In genomic region chr2:130920417-130921030, GRCh38 we compare ENCODE assay signal across 8 cellular contexts.
DNase-seq lines count a peak whose midpoint lies in the region; ATAC-seq, FAIRE-seq and TF ChIP-seq lines count a peak whose summit lies in the region.

No MANE protein-coding gene starts in this region.

- BruUV-seq in PC-9 (replicated peaks; lab: Mats Ljungman, UMichigan) = no TSS peak

- H3K27me3 ChIP-seq in PC-9 (ENCODE audit: insufficient read depth, low read depth) (no peaks in the 10 kb centered on the region), neutrophil (peaks cover 41% of the 10 kb centered on the region), tibial artery (peaks cover 0 to 21% of the 10 kb centered on the region in 2 donors)

- no peaks in the 10 kb centered on the region for H3K79me2 ChIP-seq in PC-9 (ENCODE audit: low read depth)

- no peak overlapping the region for H3K27ac ChIP-seq in PC-9
- H3K27ac ChIP-seq in neutrophil = no peak overlapping the region
- H3K27ac ChIP-seq in tibial artery = no peak overlapping the region

- H3K4me3 ChIP-seq in PC-9 (no peak overlapping the region), fibroblast of the aortic adventitia (ENCODE audit: low read depth, low read length) (no peak overlapping the region), neutrophil (ENCODE audit: low read depth in 1 of 2, low read length in 1 of 2) (no peak overlapping the region), tibial artery (no peak overlapping the region)

- no peak overlapping the region for H2AFZ ChIP-seq in PC-9

- POLR2A ChIA-PET in PC-9 (lab: Charles Lee; ENCODE audit: unreplicated experiment) = interaction anchor here (0.6 kb wide), 1 partner anchor 173 kb away, joined by 9 read pairs; the partner anchor contains the start of gene FAM168B

- no peaks in the 10 kb centered on the region for H3K9me3 ChIP-seq in PC-9 (ENCODE audit: insufficient read depth, low read depth)
- H3K9me3 ChIP-seq in neutrophil = no peaks in the 10 kb centered on the region
- H3K9me3 ChIP-seq in tibial artery = no peaks in the 10 kb centered on the region

- no peaks in the 10 kb centered on the region for H3K4me1 ChIP-seq in PC-9 (replicated peaks; ENCODE audit: insufficient read depth)
- no peaks in the 10 kb centered on the region for H3K4me1 ChIP-seq in neutrophil (ENCODE audit: control insufficient read depth in 1 of 2, insufficient read depth in 1 of 2, low read depth in 1 of 2, low read length in 1 of 2)
- H3K4me1 ChIP-seq in tibial artery = no peaks in the 10 kb centered on the region

- no peaks in the 10 kb centered on the region for H4K20me1 ChIP-seq in PC-9 (ENCODE audit: insufficient read depth)

- no peaks in the 10 kb centered on the region for H3K36me3 ChIP-seq in PC-9 (ENCODE audit: low read depth)
- H3K36me3 ChIP-seq in neutrophil = no peaks in the 10 kb centered on the region
- no peaks in the 10 kb centered on the region for H3K36me3 ChIP-seq in tibial artery

- H3K9me2 ChIP-seq in PC-9 (ENCODE audit: insufficient read depth) = no peaks in the 10 kb centered on the region

- CTCF ChIA-PET in PC-9 (lab: Charles Lee) = interaction anchor here (0.5 to 0.9 kb wide), 3 partner anchors 9 to 123 kb away, joined by 4 to 11 read pairs (median 4); no protein-coding TSS in a partner anchor

- TF ChIP-seq CTCF in PC-9 (conservative IDR thresholded peaks at IDR 0.05) = peak; percentile 92
- peak; percentile 92 for TF ChIP-seq CTCF in fibroblast of the aortic adventitia (IDR thresholded peaks at IDR 0.05; ENCODE audit: insufficient read depth, low read length)
- TF ChIP-seq CTCF in neutrophil (IDR thresholded peaks at IDR 0.05) = peak; percentile 71
- TF ChIP-seq CTCF in tibial artery (IDR thresholded peaks at IDR 0.05) = peak; percentile 52 to 60

- no peak overlapping the region for H3K4me2 ChIP-seq in PC-9

- ATAC-seq in GM21423 (IDR thresholded peaks at IDR 0.05; ENCODE audit: unreplicated experiment) = no peak

- no peaks in the 10 kb centered on the region for H3F3A ChIP-seq in PC-9 (ENCODE audit: insufficient read depth, low read depth)

- intact Hi-C loops in PC-9 (cut with micrococcal nuclease; ENCODE audit: unreplicated experiment) = loop anchor here (1.0 to 2.0 kb wide), 3 partner anchors 42 to 123 kb away; no protein-coding TSS in a partner anchor
- intact Hi-C loops in tibial artery (cut with DNase I; ENCODE audit: low total_unique reads) = no loop called here

- DNase-seq in COLO829 (ENCODE audit: low spot score) (peak; percentile 80), HTR-8/SVneo (ENCODE audit: insufficient read length, low spot score) (peak; percentile 78), PC-9 (peak; percentile 61 to 71), activated T-helper 1 cell treated with Interleukin-2 at 50 U/mL for 16 hours (ENCODE audit: low read depth) (peak; percentile 21), fibroblast of the aortic adventitia (ENCODE audit: low read depth) (peak; percentile 76), tibial artery (peak; percentile 57 to 75)

- peak; percentile 89 for FAIRE-seq in HTR-8/SVneo (lab: Jason Lieb, UNC)

Comparison
In these comparisons a context has a peak if more than half of its experiments do, and no peak if none do; other contexts are left out.
1. DNase-seq: peak in every context shown above with its lines; median percentile 80 in COLO829; 78 in HTR-8/SVneo; 76 in fibroblast of the aortic adventitia; 66 in PC-9; 66 in tibial artery; 21 in activated T-helper 1 cell treated with Interleukin-2 at 50 U/mL for 16 hours.